In genomic region chr3:50274371-50275104, GRCh38 we compare ENCODE assay signal across 8 cellular contexts. TPM values are rescaled to one million over a fixed set of nuclear protein-coding genes. Genes with fewer than 3 reads are reported as not detected.
DNase-seq lines count a peak whose midpoint lies in the region; ATAC-seq and TF ChIP-seq lines count a peak whose summit lies in the region.

No MANE protein-coding gene starts in this region.

- H3K4me1 ChIP-seq in HAP-1 (no peaks in the 10 kb centered on the region; the same call in 1 of the 2 replicates), foreskin keratinocyte (peaks cover 3% of the 10 kb centered on the region), psoas muscle (peaks cover 30% of the 10 kb centered on the region)

- H3K36me3 ChIP-seq in HAP-1 (replicated peaks), result no peaks in the 10 kb centered on the region
- no peaks in the 10 kb centered on the region for H3K36me3 ChIP-seq in psoas muscle (ENCODE audit: insufficient read depth in 1 of 2, low read depth in 1 of 2)

- peak overlapping the region; percentile 60 for H3K4me3 Mint-ChIP-seq in activated T-helper 17 cell treated with anti-CD3 and anti-CD28 coated beads, Interleukin-2, amount 50 U/mL, for 72 hours

- peak; percentile 41 for ATAC-seq in activated T-helper 17 cell treated with anti-CD3 and anti-CD28 coated beads, Interleukin-2, amount 50 U/mL, for 72 hours (replicated peaks)
- ATAC-seq in foreskin keratinocyte, result peak; percentile 37
- ATAC-seq in psoas muscle, result peak in 2 of 4 donors; percentile 32 to 38
- ATAC-seq in HG03280 (IDR thresholded peaks at IDR 0.05; ENCODE audit: unreplicated experiment), result no peak

- no peak overlapping the region for H3K27ac ChIP-seq in foreskin keratinocyte
- no peak overlapping the region for H3K27ac ChIP-seq in psoas muscle

- in situ Hi-C loops in HAP-1 (cut with MboI; ENCODE audit: low sequenced_read_pairs), result loop anchor here (5.0 kb wide), 2 partner anchors 82 to 152 kb away; partner anchors contain the start of gene GNAT1

- H3K27me3 ChIP-seq in HAP-1 (ENCODE audit: low read depth), result no peaks in the 10 kb centered on the region
- peaks cover 10% of the 10 kb centered on the region for H3K27me3 ChIP-seq in foreskin keratinocyte
- peaks cover 0 to 1% (median 0%) of the 10 kb centered on the region in 3 donors for H3K27me3 ChIP-seq in psoas muscle (ENCODE audit: insufficient read depth in 3 of 3, low read length in 2 of 3)

- 45 to 50% (median 49%) methylated on average over 26 of the region's 26 CpGs for WGBS in psoas muscle, 3 donors

- H3K27me3 Mint-ChIP-seq in activated T-helper 17 cell treated with anti-CD3 and anti-CD28 coated beads, Interleukin-2, amount 50 U/mL, for 72 hours, result peaks cover 27% of the 10 kb centered on the region

- H3K9me3 Mint-ChIP-seq in activated T-helper 17 cell treated with anti-CD3 and anti-CD28 coated beads, Interleukin-2, amount 50 U/mL, for 72 hours, result no peaks in the 10 kb centered on the region

- DNase-seq in AML-193 (lab: John Stamatoyannopoulos, UW) (peak; percentile 86 to 87), HAP-1 (ENCODE audit: low spot score in 2 of 2) (peak; percentile 40 to 87), RPMI8226 (peak; percentile 77), foreskin keratinocyte (peak in 1 of 2 donors; percentile 42), psoas muscle (peak; percentile 69 to 80), epidermal melanocyte (ENCODE audit: insufficient read length, low spot score) (no peak)

- H3K4me3 ChIP-seq in HAP-1 (no peak overlapping the region; the same call in 1 of the 2 replicates), psoas muscle (no peak overlapping the region)

- H3K27ac Mint-ChIP-seq in activated T-helper 17 cell treated with anti-CD3 and anti-CD28 coated beads, Interleukin-2, amount 50 U/mL, for 72 hours, result no peak overlapping the region

- peaks cover 9% of the 10 kb centered on the region for H3K4me1 Mint-ChIP-seq in activated T-helper 17 cell treated with anti-CD3 and anti-CD28 coated beads, Interleukin-2, amount 50 U/mL, for 72 hours

- peak; percentile 81 for TF ChIP-seq CTCF in foreskin keratinocyte (conservative IDR thresholded peaks at IDR 0.05)
- TF ChIP-seq CTCF in psoas muscle (IDR thresholded peaks at IDR 0.05), result peak; percentile 57

- H3K9me3 ChIP-seq in HAP-1 (no peaks in the 10 kb centered on the region), psoas muscle (no peaks in the 10 kb centered on the region)

- H3K36me3 Mint-ChIP-seq in activated T-helper 17 cell treated with anti-CD3 and anti-CD28 coated beads, Interleukin-2, amount 50 U/mL, for 72 hours (ENCODE audit: low read depth), result no peaks in the 10 kb centered on the region

- intact Hi-C loops in psoas muscle (cut with DNase I), result loop anchor here (5.0 kb wide), 2 partner anchors 82 to 152 kb away; partner anchors contain the start of gene GNAT1 (in 1 of the 2)

RNA-seq across cellular contexts. Expression of gene LSMEM2, which starts 4.3 kb away (rescaled TPM):
- total RNA-seq in activated T-helper 17 cell treated with anti-CD3 and anti-CD28 coated beads, Interleukin-2, amount 50 U/mL, for 72 hours, result under 1 TPM in 1 of 2 donors, not detected in 1; 0.34 TPM
- total RNA-seq in foreskin keratinocyte, result not detected in 2 replicates
- polyA plus RNA-seq in foreskin keratinocyte, result 0.04 TPM in 1 of 2 replicates, not detected in the other
- 10 to 100 TPM in 1 of 4 donors, 1 to 10 TPM in 2, under 1 TPM in 1; 0.84 to 13.1 (median 1.1) TPM for total RNA-seq in psoas muscle
- 1 to 10 TPM in 1 of 3 donors, under 1 TPM in 2; 0.61 to 1.6 (median 0.66) TPM for polyA plus RNA-seq in psoas muscle

RNA-seq across cellular contexts. Expression of gene SEMA3B, which starts 5.6 kb away (rescaled TPM):
- total RNA-seq in activated T-helper 17 cell treated with anti-CD3 and anti-CD28 coated beads, Interleukin-2, amount 50 U/mL, for 72 hours, result 1 to 10 TPM; 1.2 to 2.3 TPM
- 1.1 and 2.0 TPM in 2 replicates for total RNA-seq in foreskin keratinocyte
- 1.3 and 2.3 TPM in 2 replicates for polyA plus RNA-seq in foreskin keratinocyte
- 1 to 10 TPM; 3.1 to 6.8 (median 4.3) TPM for total RNA-seq in psoas muscle
- 1 to 10 TPM; 2.1 to 3.4 (median 2.2) TPM for polyA plus RNA-seq in psoas muscle

RNA-seq across cellular contexts. Expression of gene IFRD2, which starts 17.7 kb away (rescaled TPM):
- total RNA-seq in activated T-helper 17 cell treated with anti-CD3 and anti-CD28 coated beads, Interleukin-2, amount 50 U/mL, for 72 hours, result 100 to 1,000 TPM in 1 of 2 donors, 10 to 100 TPM in 1; 59.2 to 139 TPM
- 140 and 166 TPM in 2 replicates for total RNA-seq in foreskin keratinocyte
- polyA plus RNA-seq in foreskin keratinocyte, result 137 and 158 TPM in 2 replicates
- 100 to 1,000 TPM in 3 of 4 donors, 10 to 100 TPM in 1; 77.2 to 145 (median 119) TPM for total RNA-seq in psoas muscle
- polyA plus RNA-seq in psoas muscle, result 100 to 1,000 TPM; 129 to 175 (median 151) TPM

RNA-seq across cellular contexts. Expression of gene HYAL3, which starts 24.7 kb away (rescaled TPM):
- total RNA-seq in activated T-helper 17 cell treated with anti-CD3 and anti-CD28 coated beads, Interleukin-2, amount 50 U/mL, for 72 hours, result 10 to 100 TPM; 12.2 to 13.0 TPM
- total RNA-seq in foreskin keratinocyte, result 8.3 and 8.4 TPM in 2 replicates
- polyA plus RNA-seq in foreskin keratinocyte, result 11.4 and 12.4 TPM in 2 replicates
- total RNA-seq in psoas muscle, result 1 to 10 TPM in 1 of 4 donors, under 1 TPM in 3; 0.28 to 2.1 (median 0.65) TPM
- polyA plus RNA-seq in psoas muscle, result 1 to 10 TPM in 2 of 3 donors, under 1 TPM in 1; 0.23 to 3.4 (median 1.2) TPM

RNA-seq across cellular contexts. Expression of gene NAA80, which starts 24.7 kb away (rescaled TPM):
- total RNA-seq in activated T-helper 17 cell treated with anti-CD3 and anti-CD28 coated beads, Interleukin-2, amount 50 U/mL, for 72 hours, result 10 to 100 TPM; 24.4 to 37.8 TPM
- total RNA-seq in foreskin keratinocyte (11.5 and 14.3 TPM in 2 replicates), psoas muscle (1 to 10 TPM; 7.9 to 9.7 (median 8.3) TPM)
- polyA plus RNA-seq in foreskin keratinocyte (15.0 and 16.8 TPM in 2 replicates), psoas muscle (10 to 100 TPM in 1 of 3 donors, 1 to 10 TPM in 2; 6.8 to 12.8 (median 10.0) TPM)
